3 cellular contexts compared by ENCODE assay signal in the genomic region with DNA sequence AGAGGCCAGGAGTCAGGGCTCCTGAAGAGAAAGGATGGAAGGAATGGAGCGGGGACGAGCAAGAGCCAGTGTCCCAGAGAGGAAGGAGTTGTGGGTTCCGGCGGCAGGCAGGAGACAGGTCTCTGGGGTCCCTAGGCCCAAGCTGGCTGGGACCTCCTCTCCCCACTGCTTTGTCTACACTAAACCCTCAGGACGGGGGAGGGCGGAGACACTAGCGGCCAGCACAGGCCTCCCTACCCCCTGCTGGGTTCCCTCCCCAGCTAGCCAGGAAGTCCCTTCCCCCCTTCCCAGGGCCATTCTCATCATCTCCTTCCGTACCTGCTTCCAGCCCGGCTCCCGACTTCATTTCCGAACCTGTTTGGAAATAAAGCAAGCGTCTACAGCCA.
TF ChIP-seq lines count a peak whose summit lies in the region.

No MANE protein-coding gene starts in this region.

TF ChIP-seq in SK-N-SH, 30 proteins besides CTCF, POLR2A, EP300 and RAD21 (continues in another document):
- TF ChIP-seq SMC3 (IDR thresholded peaks at IDR 0.05; ENCODE audit: low read depth, low read length) (no peak), CHD2 (IDR thresholded peaks at IDR 0.05; ENCODE audit: low read length, partially characterized antibody) (no peak), FOSL2 (IDR thresholded peaks at IDR 0.05; ENCODE audit: borderline replicate concordance, low read depth) (no peak), RFX5 (IDR thresholded peaks at IDR 0.05; ENCODE audit: low read length) (no peak), TEAD4 (IDR thresholded peaks at IDR 0.05; ENCODE audit: borderline replicate concordance, insufficient read depth) (no peak), RXRA (IDR thresholded peaks at IDR 0.05; ENCODE audit: borderline replicate concordance, low read depth) (no peak), SIN3A (IDR thresholded peaks at IDR 0.05; ENCODE audit: borderline replicate concordance, low read depth, low read length) (no peak), YY1 (IDR thresholded peaks at IDR 0.05; ENCODE audit: low read depth) (no peak), JUND (IDR thresholded peaks at IDR 0.05) (no peak)
- TF ChIP-seq, protein P1, sequence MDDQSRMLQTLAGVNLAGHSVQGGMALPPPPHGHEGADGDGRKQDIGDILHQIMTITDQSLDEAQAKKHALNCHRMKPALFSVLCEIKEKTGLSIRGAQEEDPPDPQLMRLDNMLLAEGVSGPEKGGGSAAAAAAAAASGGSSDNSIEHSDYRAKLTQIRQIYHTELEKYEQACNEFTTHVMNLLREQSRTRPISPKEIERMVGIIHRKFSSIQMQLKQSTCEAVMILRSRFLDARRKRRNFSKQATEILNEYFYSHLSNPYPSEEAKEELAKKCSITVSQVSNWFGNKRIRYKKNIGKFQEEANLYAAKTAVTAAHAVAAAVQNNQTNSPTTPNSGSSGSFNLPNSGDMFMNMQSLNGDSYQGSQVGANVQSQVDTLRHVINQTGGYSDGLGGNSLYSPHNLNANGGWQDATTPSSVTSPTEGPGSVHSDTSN (IDR thresholded peaks at IDR 0.05), result no peak
- TF ChIP-seq, protein P2, sequence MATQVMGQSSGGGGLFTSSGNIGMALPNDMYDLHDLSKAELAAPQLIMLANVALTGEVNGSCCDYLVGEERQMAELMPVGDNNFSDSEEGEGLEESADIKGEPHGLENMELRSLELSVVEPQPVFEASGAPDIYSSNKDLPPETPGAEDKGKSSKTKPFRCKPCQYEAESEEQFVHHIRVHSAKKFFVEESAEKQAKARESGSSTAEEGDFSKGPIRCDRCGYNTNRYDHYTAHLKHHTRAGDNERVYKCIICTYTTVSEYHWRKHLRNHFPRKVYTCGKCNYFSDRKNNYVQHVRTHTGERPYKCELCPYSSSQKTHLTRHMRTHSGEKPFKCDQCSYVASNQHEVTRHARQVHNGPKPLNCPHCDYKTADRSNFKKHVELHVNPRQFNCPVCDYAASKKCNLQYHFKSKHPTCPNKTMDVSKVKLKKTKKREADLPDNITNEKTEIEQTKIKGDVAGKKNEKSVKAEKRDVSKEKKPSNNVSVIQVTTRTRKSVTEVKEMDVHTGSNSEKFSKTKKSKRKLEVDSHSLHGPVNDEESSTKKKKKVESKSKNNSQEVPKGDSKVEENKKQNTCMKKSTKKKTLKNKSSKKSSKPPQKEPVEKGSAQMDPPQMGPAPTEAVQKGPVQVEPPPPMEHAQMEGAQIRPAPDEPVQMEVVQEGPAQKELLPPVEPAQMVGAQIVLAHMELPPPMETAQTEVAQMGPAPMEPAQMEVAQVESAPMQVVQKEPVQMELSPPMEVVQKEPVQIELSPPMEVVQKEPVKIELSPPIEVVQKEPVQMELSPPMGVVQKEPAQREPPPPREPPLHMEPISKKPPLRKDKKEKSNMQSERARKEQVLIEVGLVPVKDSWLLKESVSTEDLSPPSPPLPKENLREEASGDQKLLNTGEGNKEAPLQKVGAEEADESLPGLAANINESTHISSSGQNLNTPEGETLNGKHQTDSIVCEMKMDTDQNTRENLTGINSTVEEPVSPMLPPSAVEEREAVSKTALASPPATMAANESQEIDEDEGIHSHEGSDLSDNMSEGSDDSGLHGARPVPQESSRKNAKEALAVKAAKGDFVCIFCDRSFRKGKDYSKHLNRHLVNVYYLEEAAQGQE (IDR thresholded peaks at IDR 0.05; ENCODE audit: low read depth, low read length), result no peak
- TF ChIP-seq, protein P3, sequence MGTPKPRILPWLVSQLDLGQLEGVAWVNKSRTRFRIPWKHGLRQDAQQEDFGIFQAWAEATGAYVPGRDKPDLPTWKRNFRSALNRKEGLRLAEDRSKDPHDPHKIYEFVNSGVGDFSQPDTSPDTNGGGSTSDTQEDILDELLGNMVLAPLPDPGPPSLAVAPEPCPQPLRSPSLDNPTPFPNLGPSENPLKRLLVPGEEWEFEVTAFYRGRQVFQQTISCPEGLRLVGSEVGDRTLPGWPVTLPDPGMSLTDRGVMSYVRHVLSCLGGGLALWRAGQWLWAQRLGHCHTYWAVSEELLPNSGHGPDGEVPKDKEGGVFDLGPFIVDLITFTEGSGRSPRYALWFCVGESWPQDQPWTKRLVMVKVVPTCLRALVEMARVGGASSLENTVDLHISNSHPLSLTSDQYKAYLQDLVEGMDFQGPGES (IDR thresholded peaks at IDR 0.05; ENCODE audit: low read depth, low read length), result no peak
- TF ChIP-seq, protein P4, sequence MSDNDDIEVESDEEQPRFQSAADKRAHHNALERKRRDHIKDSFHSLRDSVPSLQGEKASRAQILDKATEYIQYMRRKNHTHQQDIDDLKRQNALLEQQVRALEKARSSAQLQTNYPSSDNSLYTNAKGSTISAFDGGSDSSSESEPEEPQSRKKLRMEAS (IDR thresholded peaks at IDR 0.05; ENCODE audit: low read depth), result no peak

TF ChIP-seq in SK-N-SH treated with all-trans-retinoic acid at 6 μM for 48 hours, 23 proteins besides CTCF, POLR2A, EP300 and RAD21:
- TF ChIP-seq, protein P5, sequence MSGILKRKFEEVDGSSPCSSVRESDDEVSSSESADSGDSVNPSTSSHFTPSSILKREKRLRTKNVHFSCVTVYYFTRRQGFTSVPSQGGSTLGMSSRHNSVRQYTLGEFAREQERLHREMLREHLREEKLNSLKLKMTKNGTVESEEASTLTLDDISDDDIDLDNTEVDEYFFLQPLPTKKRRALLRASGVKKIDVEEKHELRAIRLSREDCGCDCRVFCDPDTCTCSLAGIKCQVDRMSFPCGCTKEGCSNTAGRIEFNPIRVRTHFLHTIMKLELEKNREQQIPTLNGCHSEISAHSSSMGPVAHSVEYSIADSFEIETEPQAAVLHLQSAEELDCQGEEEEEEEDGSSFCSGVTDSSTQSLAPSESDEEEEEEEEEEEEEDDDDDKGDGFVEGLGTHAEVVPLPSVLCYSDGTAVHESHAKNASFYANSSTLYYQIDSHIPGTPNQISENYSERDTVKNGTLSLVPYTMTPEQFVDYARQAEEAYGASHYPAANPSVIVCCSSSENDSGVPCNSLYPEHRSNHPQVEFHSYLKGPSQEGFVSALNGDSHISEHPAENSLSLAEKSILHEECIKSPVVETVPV (CRISPR knock-in tag; IDR thresholded peaks at IDR 0.05), result no peak
- TF ChIP-seq ZNF565 (CRISPR knock-in tag; conservative IDR thresholded peaks at IDR 0.05; ENCODE audit: low read depth), result no peak
- TF ChIP-seq ZNF70 (CRISPR knock-in tag; IDR thresholded peaks at IDR 0.05), result no peak
- TF ChIP-seq, protein P6, sequence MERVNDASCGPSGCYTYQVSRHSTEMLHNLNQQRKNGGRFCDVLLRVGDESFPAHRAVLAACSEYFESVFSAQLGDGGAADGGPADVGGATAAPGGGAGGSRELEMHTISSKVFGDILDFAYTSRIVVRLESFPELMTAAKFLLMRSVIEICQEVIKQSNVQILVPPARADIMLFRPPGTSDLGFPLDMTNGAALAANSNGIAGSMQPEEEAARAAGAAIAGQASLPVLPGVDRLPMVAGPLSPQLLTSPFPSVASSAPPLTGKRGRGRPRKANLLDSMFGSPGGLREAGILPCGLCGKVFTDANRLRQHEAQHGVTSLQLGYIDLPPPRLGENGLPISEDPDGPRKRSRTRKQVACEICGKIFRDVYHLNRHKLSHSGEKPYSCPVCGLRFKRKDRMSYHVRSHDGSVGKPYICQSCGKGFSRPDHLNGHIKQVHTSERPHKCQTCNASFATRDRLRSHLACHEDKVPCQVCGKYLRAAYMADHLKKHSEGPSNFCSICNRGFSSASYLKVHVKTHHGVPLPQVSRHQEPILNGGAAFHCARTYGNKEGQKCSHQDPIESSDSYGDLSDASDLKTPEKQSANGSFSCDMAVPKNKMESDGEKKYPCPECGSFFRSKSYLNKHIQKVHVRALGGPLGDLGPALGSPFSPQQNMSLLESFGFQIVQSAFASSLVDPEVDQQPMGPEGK (CRISPR knock-in tag; IDR thresholded peaks at IDR 0.05; ENCODE audit: borderline replicate concordance), result no peak
- no peak for TF ChIP-seq CSDC2 (CRISPR knock-in tag; IDR thresholded peaks at IDR 0.05)
- no peak for TF ChIP-seq ZFP3 (CRISPR knock-in tag; IDR thresholded peaks at IDR 0.05)
TF ChIP-seq in SK-N-SH treated with all-trans-retinoic acid at 6 μM for 48 hours: peak in this region for 0.

TF ChIP-seq in K562, 482 proteins besides CTCF, POLR2A, EP300 and RAD21:
- TF ChIP-seq, protein P7, sequence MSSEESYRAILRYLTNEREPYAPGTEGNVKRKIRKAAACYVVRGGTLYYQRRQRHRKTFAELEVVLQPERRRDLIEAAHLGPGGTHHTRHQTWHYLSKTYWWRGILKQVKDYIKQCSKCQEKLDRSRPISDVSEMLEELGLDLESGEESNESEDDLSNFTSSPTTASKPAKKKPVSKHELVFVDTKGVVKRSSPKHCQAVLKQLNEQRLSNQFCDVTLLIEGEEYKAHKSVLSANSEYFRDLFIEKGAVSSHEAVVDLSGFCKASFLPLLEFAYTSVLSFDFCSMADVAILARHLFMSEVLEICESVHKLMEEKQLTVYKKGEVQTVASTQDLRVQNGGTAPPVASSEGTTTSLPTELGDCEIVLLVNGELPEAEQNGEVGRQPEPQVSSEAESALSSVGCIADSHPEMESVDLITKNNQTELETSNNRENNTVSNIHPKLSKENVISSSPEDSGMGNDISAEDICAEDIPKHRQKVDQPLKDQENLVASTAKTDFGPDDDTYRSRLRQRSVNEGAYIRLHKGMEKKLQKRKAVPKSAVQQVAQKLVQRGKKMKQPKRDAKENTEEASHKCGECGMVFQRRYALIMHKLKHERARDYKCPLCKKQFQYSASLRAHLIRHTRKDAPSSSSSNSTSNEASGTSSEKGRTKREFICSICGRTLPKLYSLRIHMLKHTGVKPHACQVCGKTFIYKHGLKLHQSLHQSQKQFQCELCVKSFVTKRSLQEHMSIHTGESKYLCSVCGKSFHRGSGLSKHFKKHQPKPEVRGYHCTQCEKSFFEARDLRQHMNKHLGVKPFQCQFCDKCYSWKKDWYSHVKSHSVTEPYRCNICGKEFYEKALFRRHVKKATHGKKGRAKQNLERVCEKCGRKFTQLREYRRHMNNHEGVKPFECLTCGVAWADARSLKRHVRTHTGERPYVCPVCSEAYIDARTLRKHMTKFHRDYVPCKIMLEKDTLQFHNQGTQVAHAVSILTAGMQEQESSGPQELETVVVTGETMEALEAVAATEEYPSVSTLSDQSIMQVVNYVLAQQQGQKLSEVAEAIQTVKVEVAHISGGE (CRISPR knock-in tag; IDR thresholded peaks at IDR 0.05), result no peak
- TF ChIP-seq TRIM24 (IDR thresholded peaks at IDR 0.05) (no peak), HDAC2 (IDR thresholded peaks at IDR 0.05) (no peak), BRD9 (IDR thresholded peaks at IDR 0.05; ENCODE audit: low read depth, partially characterized antibody) (no peak)
TF ChIP-seq in K562: peak in this region for 0.
